3 cellular contexts compared by ENCODE assay signal in the genomic region with DNA sequence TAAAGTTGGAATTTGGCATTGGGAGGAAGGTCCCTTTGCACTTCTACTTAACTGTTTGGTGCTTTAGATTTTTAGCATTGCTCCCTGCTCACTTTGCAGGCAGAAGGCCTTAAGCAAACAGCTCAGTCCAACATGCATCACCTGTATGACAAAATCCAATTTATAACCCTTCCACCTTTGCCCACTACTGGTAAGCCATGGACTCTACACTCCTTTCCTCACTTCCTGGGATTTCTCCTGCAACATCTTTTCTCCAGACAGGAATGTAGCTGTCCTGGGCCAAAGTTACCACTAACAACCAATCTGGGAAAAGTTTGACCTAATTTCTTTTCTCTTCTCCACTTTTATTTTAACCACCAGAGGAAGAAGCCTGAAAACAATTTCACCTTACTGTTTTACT.
TF ChIP-seq lines count a peak whose summit lies in the region.

No MANE protein-coding gene starts in this region.

TF ChIP-seq in GM23338, 12 proteins besides CTCF, POLR2A, EP300 and RAD21 (continued from another document and continues in another):
- TF ChIP-seq, protein P1, sequence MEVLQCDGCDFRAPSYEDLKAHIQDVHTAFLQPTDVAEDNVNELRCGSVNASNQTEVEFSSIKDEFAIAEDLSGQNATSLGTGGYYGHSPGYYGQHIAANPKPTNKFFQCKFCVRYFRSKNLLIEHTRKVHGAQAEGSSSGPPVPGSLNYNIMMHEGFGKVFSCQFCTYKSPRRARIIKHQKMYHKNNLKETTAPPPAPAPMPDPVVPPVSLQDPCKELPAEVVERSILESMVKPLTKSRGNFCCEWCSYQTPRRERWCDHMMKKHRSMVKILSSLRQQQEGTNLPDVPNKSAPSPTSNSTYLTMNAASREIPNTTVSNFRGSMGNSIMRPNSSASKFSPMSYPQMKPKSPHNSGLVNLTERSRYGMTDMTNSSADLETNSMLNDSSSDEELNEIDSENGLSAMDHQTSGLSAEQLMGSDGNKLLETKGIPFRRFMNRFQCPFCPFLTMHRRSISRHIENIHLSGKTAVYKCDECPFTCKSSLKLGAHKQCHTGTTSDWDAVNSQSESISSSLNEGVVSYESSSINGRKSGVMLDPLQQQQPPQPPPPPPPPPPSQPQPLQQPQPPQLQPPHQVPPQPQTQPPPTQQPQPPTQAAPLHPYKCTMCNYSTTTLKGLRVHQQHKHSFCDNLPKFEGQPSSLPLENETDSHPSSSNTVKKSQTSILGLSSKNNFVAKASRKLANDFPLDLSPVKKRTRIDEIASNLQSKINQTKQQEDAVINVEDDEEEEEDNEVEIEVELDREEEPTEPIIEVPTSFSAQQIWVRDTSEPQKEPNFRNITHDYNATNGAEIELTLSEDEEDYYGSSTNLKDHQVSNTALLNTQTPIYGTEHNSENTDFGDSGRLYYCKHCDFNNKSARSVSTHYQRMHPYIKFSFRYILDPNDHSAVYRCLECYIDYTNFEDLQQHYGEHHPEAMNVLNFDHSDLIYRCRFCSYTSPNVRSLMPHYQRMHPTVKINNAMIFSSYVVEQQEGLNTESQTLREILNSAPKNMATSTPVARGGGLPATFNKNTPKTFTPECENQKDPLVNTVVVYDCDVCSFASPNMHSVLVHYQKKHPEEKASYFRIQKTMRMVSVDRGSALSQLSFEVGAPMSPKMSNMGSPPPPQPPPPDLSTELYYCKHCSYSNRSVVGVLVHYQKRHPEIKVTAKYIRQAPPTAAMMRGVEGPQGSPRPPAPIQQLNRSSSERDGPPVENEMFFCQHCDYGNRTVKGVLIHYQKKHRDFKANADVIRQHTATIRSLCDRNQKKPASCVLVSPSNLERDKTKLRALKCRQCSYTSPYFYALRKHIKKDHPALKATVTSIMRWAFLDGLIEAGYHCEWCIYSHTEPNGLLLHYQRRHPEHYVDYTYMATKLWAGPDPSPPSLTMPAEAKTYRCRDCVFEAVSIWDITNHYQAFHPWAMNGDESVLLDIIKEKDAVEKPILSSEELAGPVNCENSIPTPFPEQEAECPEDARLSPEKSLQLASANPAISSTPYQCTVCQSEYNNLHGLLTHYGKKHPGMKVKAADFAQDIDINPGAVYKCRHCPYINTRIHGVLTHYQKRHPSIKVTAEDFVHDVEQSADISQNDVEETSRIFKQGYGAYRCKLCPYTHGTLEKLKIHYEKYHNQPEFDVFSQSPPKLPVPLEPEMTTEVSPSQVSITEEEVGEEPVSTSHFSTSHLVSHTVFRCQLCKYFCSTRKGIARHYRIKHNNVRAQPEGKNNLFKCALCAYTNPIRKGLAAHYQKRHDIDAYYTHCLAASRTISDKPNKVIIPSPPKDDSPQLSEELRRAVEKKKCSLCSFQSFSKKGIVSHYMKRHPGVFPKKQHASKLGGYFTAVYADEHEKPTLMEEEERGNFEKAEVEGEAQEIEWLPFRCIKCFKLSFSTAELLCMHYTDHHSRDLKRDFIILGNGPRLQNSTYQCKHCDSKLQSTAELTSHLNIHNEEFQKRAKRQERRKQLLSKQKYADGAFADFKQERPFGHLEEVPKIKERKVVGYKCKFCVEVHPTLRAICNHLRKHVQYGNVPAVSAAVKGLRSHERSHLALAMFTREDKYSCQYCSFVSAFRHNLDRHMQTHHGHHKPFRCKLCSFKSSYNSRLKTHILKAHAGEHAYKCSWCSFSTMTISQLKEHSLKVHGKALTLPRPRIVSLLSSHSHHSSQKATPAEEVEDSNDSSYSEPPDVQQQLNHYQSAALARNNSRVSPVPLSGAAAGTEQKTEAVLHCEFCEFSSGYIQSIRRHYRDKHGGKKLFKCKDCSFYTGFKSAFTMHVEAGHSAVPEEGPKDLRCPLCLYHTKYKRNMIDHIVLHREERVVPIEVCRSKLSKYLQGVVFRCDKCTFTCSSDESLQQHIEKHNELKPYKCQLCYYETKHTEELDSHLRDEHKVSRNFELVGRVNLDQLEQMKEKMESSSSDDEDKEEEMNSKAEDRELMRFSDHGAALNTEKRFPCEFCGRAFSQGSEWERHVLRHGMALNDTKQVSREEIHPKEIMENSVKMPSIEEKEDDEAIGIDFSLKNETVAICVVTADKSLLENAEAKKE (CRISPR knock-in tag; IDR thresholded peaks at IDR 0.05): no peak
- no peak for TF ChIP-seq POLR2AphosphoS5 (IDR thresholded peaks at IDR 0.05; ENCODE audit: low read depth)
- TF ChIP-seq EZH2phosphoT487 (IDR thresholded peaks at IDR 0.05; ENCODE audit: unreplicated experiment): no peak
- no peak for TF ChIP-seq NANOG (IDR thresholded peaks at IDR 0.05; ENCODE audit: borderline replicate concordance)
- no peak for TF ChIP-seq ZNF331 (CRISPR knock-in tag; IDR thresholded peaks at IDR 0.05; ENCODE audit: low read depth)
- no peak for TF ChIP-seq JUNB (IDR thresholded peaks at IDR 0.05; ENCODE audit: unreplicated experiment)

TF ChIP-seq in HCT116, 20 proteins besides CTCF, POLR2A, EP300 and RAD21:
- TF ChIP-seq, protein P2, sequence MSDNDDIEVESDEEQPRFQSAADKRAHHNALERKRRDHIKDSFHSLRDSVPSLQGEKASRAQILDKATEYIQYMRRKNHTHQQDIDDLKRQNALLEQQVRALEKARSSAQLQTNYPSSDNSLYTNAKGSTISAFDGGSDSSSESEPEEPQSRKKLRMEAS (IDR thresholded peaks at IDR 0.05): no peak
- TF ChIP-seq EZH2phosphoT487 (IDR thresholded peaks at IDR 0.05; ENCODE audit: borderline replicate concordance) (no peak), ZNF274 (IDR thresholded peaks at IDR 0.05; ENCODE audit: low read depth, low read length) (no peak), SIN3A (IDR thresholded peaks at IDR 0.05; ENCODE audit: low read depth) (no peak), CBX3 (IDR thresholded peaks at IDR 0.05; ENCODE audit: low read depth) (no peak), EZH2 (IDR thresholded peaks at IDR 0.05) (no peak), SRF (IDR thresholded peaks at IDR 0.05; ENCODE audit: low read depth) (no peak), POLR2AphosphoS5 (IDR thresholded peaks at IDR 0.05; ENCODE audit: low read depth, low read length) (no peak), JUND (IDR thresholded peaks at IDR 0.05) (no peak), EGR1 (IDR thresholded peaks at IDR 0.05; ENCODE audit: low read depth) (no peak), YY1 (IDR thresholded peaks at IDR 0.05; ENCODE audit: extremely low read depth, insufficient replicate concordance, low read depth, low read length) (no peak), ZFX (IDR thresholded peaks at IDR 0.05) (no peak), FOSL1 (IDR thresholded peaks at IDR 0.05; ENCODE audit: low read depth) (no peak), TCF7L2 (IDR thresholded peaks at IDR 0.05; ENCODE audit: borderline replicate concordance, extremely low read depth, insufficient read depth, insufficient read length) (no peak)
- TF ChIP-seq, protein P3, sequence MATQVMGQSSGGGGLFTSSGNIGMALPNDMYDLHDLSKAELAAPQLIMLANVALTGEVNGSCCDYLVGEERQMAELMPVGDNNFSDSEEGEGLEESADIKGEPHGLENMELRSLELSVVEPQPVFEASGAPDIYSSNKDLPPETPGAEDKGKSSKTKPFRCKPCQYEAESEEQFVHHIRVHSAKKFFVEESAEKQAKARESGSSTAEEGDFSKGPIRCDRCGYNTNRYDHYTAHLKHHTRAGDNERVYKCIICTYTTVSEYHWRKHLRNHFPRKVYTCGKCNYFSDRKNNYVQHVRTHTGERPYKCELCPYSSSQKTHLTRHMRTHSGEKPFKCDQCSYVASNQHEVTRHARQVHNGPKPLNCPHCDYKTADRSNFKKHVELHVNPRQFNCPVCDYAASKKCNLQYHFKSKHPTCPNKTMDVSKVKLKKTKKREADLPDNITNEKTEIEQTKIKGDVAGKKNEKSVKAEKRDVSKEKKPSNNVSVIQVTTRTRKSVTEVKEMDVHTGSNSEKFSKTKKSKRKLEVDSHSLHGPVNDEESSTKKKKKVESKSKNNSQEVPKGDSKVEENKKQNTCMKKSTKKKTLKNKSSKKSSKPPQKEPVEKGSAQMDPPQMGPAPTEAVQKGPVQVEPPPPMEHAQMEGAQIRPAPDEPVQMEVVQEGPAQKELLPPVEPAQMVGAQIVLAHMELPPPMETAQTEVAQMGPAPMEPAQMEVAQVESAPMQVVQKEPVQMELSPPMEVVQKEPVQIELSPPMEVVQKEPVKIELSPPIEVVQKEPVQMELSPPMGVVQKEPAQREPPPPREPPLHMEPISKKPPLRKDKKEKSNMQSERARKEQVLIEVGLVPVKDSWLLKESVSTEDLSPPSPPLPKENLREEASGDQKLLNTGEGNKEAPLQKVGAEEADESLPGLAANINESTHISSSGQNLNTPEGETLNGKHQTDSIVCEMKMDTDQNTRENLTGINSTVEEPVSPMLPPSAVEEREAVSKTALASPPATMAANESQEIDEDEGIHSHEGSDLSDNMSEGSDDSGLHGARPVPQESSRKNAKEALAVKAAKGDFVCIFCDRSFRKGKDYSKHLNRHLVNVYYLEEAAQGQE (IDR thresholded peaks at IDR 0.05; ENCODE audit: low read depth): no peak
- TF ChIP-seq, protein P4, sequence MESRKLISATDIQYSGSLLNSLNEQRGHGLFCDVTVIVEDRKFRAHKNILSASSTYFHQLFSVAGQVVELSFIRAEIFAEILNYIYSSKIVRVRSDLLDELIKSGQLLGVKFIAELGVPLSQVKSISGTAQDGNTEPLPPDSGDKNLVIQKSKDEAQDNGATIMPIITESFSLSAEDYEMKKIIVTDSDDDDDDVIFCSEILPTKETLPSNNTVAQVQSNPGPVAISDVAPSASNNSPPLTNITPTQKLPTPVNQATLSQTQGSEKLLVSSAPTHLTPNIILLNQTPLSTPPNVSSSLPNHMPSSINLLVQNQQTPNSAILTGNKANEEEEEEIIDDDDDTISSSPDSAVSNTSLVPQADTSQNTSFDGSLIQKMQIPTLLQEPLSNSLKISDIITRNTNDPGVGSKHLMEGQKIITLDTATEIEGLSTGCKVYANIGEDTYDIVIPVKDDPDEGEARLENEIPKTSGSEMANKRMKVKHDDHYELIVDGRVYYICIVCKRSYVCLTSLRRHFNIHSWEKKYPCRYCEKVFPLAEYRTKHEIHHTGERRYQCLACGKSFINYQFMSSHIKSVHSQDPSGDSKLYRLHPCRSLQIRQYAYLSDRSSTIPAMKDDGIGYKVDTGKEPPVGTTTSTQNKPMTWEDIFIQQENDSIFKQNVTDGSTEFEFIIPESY (IDR thresholded peaks at IDR 0.05; ENCODE audit: extremely low read depth, insufficient replicate concordance, low read length): no peak
- TF ChIP-seq, protein P5, sequence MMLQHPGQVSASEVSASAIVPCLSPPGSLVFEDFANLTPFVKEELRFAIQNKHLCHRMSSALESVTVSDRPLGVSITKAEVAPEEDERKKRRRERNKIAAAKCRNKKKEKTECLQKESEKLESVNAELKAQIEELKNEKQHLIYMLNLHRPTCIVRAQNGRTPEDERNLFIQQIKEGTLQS (IDR thresholded peaks at IDR 0.05): no peak

TF ChIP-seq in WTC11, 78 proteins besides CTCF, POLR2A, EP300 and RAD21 (continued from another document):
- TF ChIP-seq, protein P6, sequence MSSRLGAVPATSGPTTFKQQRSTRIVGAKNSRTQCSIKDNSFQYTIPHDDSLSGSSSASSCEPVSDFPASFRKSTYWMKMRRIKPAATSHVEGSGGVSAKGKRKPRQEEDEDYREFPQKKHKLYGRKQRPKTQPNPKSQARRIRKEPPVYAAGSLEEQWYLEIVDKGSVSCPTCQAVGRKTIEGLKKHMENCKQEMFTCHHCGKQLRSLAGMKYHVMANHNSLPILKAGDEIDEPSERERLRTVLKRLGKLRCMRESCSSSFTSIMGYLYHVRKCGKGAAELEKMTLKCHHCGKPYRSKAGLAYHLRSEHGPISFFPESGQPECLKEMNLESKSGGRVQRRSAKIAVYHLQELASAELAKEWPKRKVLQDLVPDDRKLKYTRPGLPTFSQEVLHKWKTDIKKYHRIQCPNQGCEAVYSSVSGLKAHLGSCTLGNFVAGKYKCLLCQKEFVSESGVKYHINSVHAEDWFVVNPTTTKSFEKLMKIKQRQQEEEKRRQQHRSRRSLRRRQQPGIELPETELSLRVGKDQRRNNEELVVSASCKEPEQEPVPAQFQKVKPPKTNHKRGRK (CRISPR knock-in tag; IDR thresholded peaks at IDR 0.05; ENCODE audit: borderline replicate concordance): no peak
- no peak for TF ChIP-seq TP53 (CRISPR knock-in tag; IDR thresholded peaks at IDR 0.05)
- TF ChIP-seq ZNF396 (CRISPR knock-in tag; IDR thresholded peaks at IDR 0.05; ENCODE audit: borderline replicate concordance): no peak
- no peak for TF ChIP-seq MXD4 (CRISPR knock-in tag; IDR thresholded peaks at IDR 0.05; ENCODE audit: borderline replicate concordance)
- TF ChIP-seq ELF4 (CRISPR knock-in tag; IDR thresholded peaks at IDR 0.05; ENCODE audit: low read depth): no peak
- no peak for TF ChIP-seq ETV6 (CRISPR knock-in tag; IDR thresholded peaks at IDR 0.05)
- TF ChIP-seq, protein P7, sequence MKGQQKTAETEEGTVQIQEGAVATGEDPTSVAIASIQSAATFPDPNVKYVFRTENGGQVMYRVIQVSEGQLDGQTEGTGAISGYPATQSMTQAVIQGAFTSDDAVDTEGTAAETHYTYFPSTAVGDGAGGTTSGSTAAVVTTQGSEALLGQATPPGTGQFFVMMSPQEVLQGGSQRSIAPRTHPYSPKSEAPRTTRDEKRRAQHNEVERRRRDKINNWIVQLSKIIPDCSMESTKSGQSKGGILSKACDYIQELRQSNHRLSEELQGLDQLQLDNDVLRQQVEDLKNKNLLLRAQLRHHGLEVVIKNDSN (CRISPR knock-in tag; IDR thresholded peaks at IDR 0.05): no peak
- no peak for TF ChIP-seq NR1H2 (CRISPR knock-in tag; IDR thresholded peaks at IDR 0.05)
- no peak for TF ChIP-seq JAZF1 (CRISPR knock-in tag; IDR thresholded peaks at IDR 0.05)
